18 cellular contexts compared by ENCODE assay signal in the genomic region with DNA sequence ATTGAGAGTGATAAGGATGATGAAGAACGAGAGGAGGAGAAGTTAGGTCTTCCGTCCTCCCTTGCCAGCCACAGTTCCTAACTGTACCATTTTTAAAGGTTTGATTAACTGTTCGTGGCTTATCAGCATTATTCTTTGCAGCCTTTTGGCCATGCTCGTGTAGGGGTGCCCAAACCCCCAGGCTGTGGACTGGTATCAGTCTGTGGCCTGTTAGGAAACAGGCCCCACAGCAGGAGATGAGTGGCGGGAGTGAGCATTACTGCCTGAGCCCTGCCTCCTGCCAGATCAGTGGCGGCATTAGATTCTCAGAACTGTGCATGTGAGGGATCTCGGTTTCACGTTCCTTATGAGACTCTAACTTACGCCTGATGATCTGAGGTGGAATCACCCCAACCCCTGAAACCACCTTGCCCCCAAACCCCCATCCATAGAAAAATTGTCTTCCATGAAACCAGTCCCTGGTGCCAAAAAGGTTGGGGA.
"Had no signal": no experiment of that assay in that cellular context is flagged by ENCODE, and none has a peak within 500 bp of the region (broad histone marks: within the 10 kb centered on the region; RNA-seq: fewer than 3 reads in every experiment).

No MANE protein-coding gene starts in this region.

- H3K4me3 ChIP-seq: colonic mucosa, esophagus muscularis mucosa, left lung, mucosa of descending colon, tibial artery, uterus had no signal

- H3K4me3 Mint-ChIP-seq: activated naive CD4-positive, alpha-beta T cell treated with anti-CD3 and anti-CD28 coated beads, Interleukin-2, amount 10 ng/mL, durations not matched to agents 7 days and 5 days; naive thymus-derived CD8-positive, alpha-beta T cell; stimulated activated effector memory CD8-positive, alpha-beta T cell treated with anti-CD3 and anti-CD28 coated beads, Interleukin-12 subunit alpha, Interleukin-12 subunit beta, amount 100 ng/mL, for 72 hours had no signal

- H3K36me3 ChIP-seq: colonic mucosa, esophagus muscularis mucosa, left lung, uterus had no signal

- H3K9me3 ChIP-seq: colonic mucosa, esophagus muscularis mucosa, left lung, mucosa of descending colon, tibial artery, uterus had no signal

- ATAC-seq: left lung; mucosa of descending colon; naive thymus-derived CD8-positive, alpha-beta T cell; stimulated activated effector memory CD8-positive, alpha-beta T cell treated with anti-CD3 and anti-CD28 coated beads, Interleukin-12 subunit alpha, Interleukin-12 subunit beta, amount 100 ng/mL, for 72 hours had no signal

- H3K27ac Mint-ChIP-seq: activated naive CD4-positive, alpha-beta T cell treated with anti-CD3 and anti-CD28 coated beads, Interleukin-2, amount 10 ng/mL, durations not matched to agents 7 days and 5 days; activated T-helper 2 cell treated with anti-CD3 and anti-CD28 coated beads, Interferon-gamma antibody, Interleukin-2, Interleukin-4, amounts not matched to agents 10 μg/mL and 5 μg/mL and 100 μg/mL, durations not matched to agents 14 hours and 24 hours and 36 hours; naive thymus-derived CD8-positive, alpha-beta T cell; stimulated activated effector memory CD8-positive, alpha-beta T cell treated with anti-CD3 and anti-CD28 coated beads, Interleukin-12 subunit alpha, Interleukin-12 subunit beta, amount 100 ng/mL, for 72 hours had no signal

- H3K27ac ChIP-seq: colonic mucosa, esophagus muscularis mucosa, left lung, tibial artery, uterus had no signal

- H3K4me1 ChIP-seq: colonic mucosa, esophagus muscularis mucosa, tibial artery, uterus had no signal

- H3K36me3 Mint-ChIP-seq: activated naive CD4-positive, alpha-beta T cell treated with anti-CD3 and anti-CD28 coated beads, Interleukin-2, amount 10 ng/mL, durations not matched to agents 7 days and 5 days; stimulated activated effector memory CD8-positive, alpha-beta T cell treated with anti-CD3 and anti-CD28 coated beads, Interleukin-12 subunit alpha, Interleukin-12 subunit beta, amount 100 ng/mL, for 72 hours had no signal

- H3K4me1 Mint-ChIP-seq: activated naive CD4-positive, alpha-beta T cell treated with anti-CD3 and anti-CD28 coated beads, Interleukin-2, amount 10 ng/mL, durations not matched to agents 7 days and 5 days; stimulated activated effector memory CD8-positive, alpha-beta T cell treated with anti-CD3 and anti-CD28 coated beads, Interleukin-12 subunit alpha, Interleukin-12 subunit beta, amount 100 ng/mL, for 72 hours had no signal

- H3K27me3 ChIP-seq: colonic mucosa, left lung, tibial artery, uterus had no signal

- DNase-seq: activated CD4-positive, CD25-positive, alpha-beta regulatory T cell treated with anti-CD3 and anti-CD28 coated beads, Interleukin-2, amount 50 U/mL, for 72 hours; activated naive CD4-positive, alpha-beta T cell treated with anti-CD3 and anti-CD28 coated beads, Interleukin-2, amount 10 ng/mL, durations not matched to agents 7 days and 5 days; caudate nucleus; colonic mucosa; kidney; left lung; mammary epithelial cell; mucosa of descending colon; naive thymus-derived CD8-positive, alpha-beta T cell; nucleus accumbens; posterior cingulate gyrus; retina; T-helper 2 cell; tibial artery; uterus had no signal
